8 cellular contexts compared by ENCODE assay signal in genomic region chr10:114768394-114768786, GRCh38. TPM values are rescaled to one million over a fixed set of nuclear protein-coding genes. Genes with fewer than 3 reads are reported as not detected.
A peak's percentile ranks its signal among the peaks of the same experiment; 100 is the strongest.
DNase-seq lines count a peak whose midpoint lies in the region; ATAC-seq and TF ChIP-seq lines count a peak whose summit lies in the region.

No MANE protein-coding gene starts in this region.

- intact Hi-C loops in sciatic nerve (cut with DNase I) (no loop called here), head of caudate nucleus (cut with DNase I) (no loop called here), lower leg skin (cut with DNase I; ENCODE audit: low total_unique reads) (no loop called here)

- 5 to 15% methylated on average over 15 to 24 of the region's 26 CpGs for WGBS in lower leg skin, 2 donors

- H3K9me3 ChIP-seq in RWPE2 (ENCODE audit: severe bottlenecking): no peaks in the 10 kb centered on the region

- H3K27me3 ChIP-seq in RWPE2 (ENCODE audit: insufficient read depth, poor library complexity, severe bottlenecking): no peaks in the 10 kb centered on the region

- in situ Hi-C loops in GM13976 (cut with MboI; ENCODE audit: low sequenced_read_pairs, unreplicated experiment): no loop called here

- no peak for ATAC-seq in RWPE2 (ENCODE audit: low read depth)
- peak; percentile 45 for ATAC-seq in sciatic nerve

- no peak for TF ChIP-seq POLR2A in lower leg skin (IDR thresholded peaks at IDR 0.05)

- H3K4me3 ChIP-seq in RWPE2 (ENCODE audit: severe bottlenecking): peak overlapping the region; percentile 40
- H3K4me3 ChIP-seq in fibroblast of mammary gland (ENCODE audit: control insufficient read depth, low read depth, low read length): peak overlapping the region; percentile 13
- no peak overlapping the region for H3K4me3 ChIP-seq in lower leg skin (ENCODE audit: low read depth, poor library complexity, severe bottlenecking)

- peak; percentile 24 for DNase-seq in GM13976 (ENCODE audit: low spot score)
- no peak for DNase-seq in RWPE2 (ENCODE audit: low spot score)
- no peak for DNase-seq in fibroblast of mammary gland (ENCODE audit: low read depth)
- no peak for DNase-seq in sciatic nerve (ENCODE audit: low spot score)
- DNase-seq in H4 (ENCODE audit: low spot score): no peak
- no peak for DNase-seq in NCI-H2196 (lab: John Stamatoyannopoulos, UW; ENCODE audit: unreplicated experiment)
- DNase-seq in head of caudate nucleus: no peak
- DNase-seq in lower leg skin (ENCODE audit: low spot score in 2 of 2): no peak

- peaks cover 7% of the 10 kb centered on the region for H3K4me1 ChIP-seq in RWPE2 (ENCODE audit: insufficient read depth, poor library complexity, severe bottlenecking)

- H3K27ac ChIP-seq in RWPE2 (ENCODE audit: poor library complexity, severe bottlenecking): no peak overlapping the region

- H3K36me3 ChIP-seq in RWPE2 (ENCODE audit: low read depth): no peaks in the 10 kb centered on the region

- no peak for TF ChIP-seq CTCF in GM13976 (IDR thresholded peaks at IDR 0.05; ENCODE audit: borderline replicate concordance, control extremely low read depth, extremely low read depth, insufficient read depth, missing control alignments)
- no peak for TF ChIP-seq CTCF in RWPE2 (IDR thresholded peaks at IDR 0.05; ENCODE audit: poor library complexity, severe bottlenecking)
- TF ChIP-seq CTCF in fibroblast of mammary gland (conservative IDR thresholded peaks at IDR 0.05; ENCODE audit: control insufficient read depth, insufficient read depth, low read depth, low read length): no peak
- TF ChIP-seq CTCF in lower leg skin (IDR thresholded peaks at IDR 0.05): no peak

RNA-seq across cellular contexts. Expression of gene FHIP2A, which starts 53.2 kb away (rescaled TPM):
- total RNA-seq in sciatic nerve (44.8 TPM), lower leg skin (10 to 100 TPM; 11.1 to 40.6 (median 18.0) TPM)
- 10.8 and 14.0 TPM in 2 replicates for total RNA-seq in H4 (2014; rRNA removed; shearing (Covaris generic))
